Comparison of ENCODE assay signal across 13 cellular contexts in the genomic region with DNA sequence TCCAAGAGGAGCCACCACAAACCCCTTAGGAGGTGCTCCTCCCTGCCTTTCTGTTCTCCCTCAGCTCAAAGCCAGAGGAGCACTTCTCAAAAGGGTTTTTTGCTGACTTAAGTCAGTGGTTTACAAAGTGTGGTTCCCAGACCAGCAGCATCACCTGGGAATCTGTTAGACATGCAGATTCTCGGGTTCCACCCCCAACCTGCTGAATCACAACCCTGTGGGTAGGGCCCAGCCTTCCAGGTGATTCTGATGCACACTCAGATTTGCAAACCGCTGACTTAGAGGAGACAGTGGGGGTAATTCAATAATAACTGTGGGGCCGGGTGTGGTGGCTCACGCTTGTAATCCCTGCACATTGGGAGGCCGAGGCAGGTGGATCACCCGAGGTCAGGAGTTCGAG. TPM values are rescaled to one million over a fixed set of nuclear protein-coding genes. Genes with fewer than 3 reads are reported as not detected.
"Had no signal": no experiment of that assay in that cellular context is flagged by ENCODE, and none has a peak within 500 bp of the region (broad histone marks: within the 10 kb centered on the region; RNA-seq: fewer than 3 reads in every experiment).

No MANE protein-coding gene starts in this region.

- H3K27ac ChIP-seq: neural progenitor cell, parathyroid adenoma had no signal

- H3K79me2 ChIP-seq: parathyroid adenoma had no signal

- ATAC-seq: effector memory CD8-positive, alpha-beta T cell; stimulated activated naive B cell treated with anti-CD40 and anti-IgM and Interleukin-4, amounts not matched to agents 10 μg/mL and 1 μg/mL and 100 μg/mL, for 72 hours had no signal

- H3K4me3 ChIP-seq: neural progenitor cell had no signal

- H3K4me1 ChIP-seq: parathyroid adenoma had no signal

- H2AFZ ChIP-seq: neural progenitor cell, parathyroid adenoma had no signal

- DNase-seq: activated CD4-positive, CD25-positive, alpha-beta regulatory T cell; amniotic stem cell; cerebellar nuclear complex; effector memory CD8-positive, alpha-beta T cell; erythroblast; hippocampal formation; kidney glomerular epithelial cell; stimulated activated naive B cell treated with anti-CD40 and anti-IgM and Interleukin-4, amounts not matched to agents 10 μg/mL and 1 μg/mL and 100 μg/mL, for 72 hours; substantia nigra; trophoblast cell had no signal

- H3K4me2 ChIP-seq: neural progenitor cell had no signal

- H3K36me3 ChIP-seq: neural progenitor cell had no signal

RNA-seq across cellular contexts. Expression of a gene that starts 22.8 kb away (rescaled TPM):
- total RNA-seq: activated T-helper 2 cell treated with anti-CD3 and anti-CD28 coated beads, Interferon-gamma antibody, Interleukin-2, Interleukin-4, amounts not matched to agents 10 μg/mL and 5 μg/mL and 100 μg/mL, durations not matched to agents 14 hours and 24 hours and 36 hours had no signal
